ENCODE assay signal across 8 cellular contexts in the genomic region with DNA sequence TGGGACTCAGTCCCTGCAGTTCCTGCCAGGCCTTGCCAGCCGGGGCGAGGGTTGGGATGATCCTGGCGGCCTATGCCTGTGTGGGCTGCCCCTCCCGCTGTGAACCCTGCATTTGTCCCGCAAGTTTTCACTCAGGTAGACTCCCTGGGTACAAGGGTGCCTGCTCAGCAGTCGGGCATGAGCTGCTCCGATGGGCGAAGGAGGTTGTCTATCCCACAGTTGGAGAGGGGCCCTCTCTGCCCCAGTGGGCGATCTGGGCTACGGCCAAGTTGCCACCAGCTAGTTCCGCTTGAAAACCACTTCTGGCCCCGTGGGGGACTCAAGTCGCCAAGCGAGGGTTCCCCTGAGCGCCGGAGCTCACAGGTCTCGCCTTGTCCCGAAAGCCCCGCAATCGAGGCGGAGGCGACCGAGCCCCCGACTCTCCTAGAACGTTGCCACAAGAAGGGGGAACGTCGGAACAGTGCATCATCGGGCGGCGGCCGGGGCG. TPM values are rescaled to one million over a fixed set of nuclear protein-coding genes. Genes with fewer than 3 reads are reported as not detected.
DNase-seq lines count a peak whose midpoint lies in the region; ATAC-seq and TF ChIP-seq lines count a peak whose summit lies in the region.

No MANE protein-coding gene starts in this region.

- CTCF ChIA-PET in OCI-LY7 (lab: Charles Lee; ENCODE audit: unreplicated experiment), result interaction anchor here (0.5 to 2.0 kb wide), 4 partner anchors 14 to 143 kb away, joined by 3 to 7 read pairs (median 5); partner anchors contain the start of gene USP5

- H3K36me3 Mint-ChIP-seq in endodermal cell (ENCODE audit: low read depth), result peaks cover 70% of the 10 kb centered on the region
- H3K36me3 Mint-ChIP-seq in naive thymus-derived CD8-positive, alpha-beta T cell, result peaks cover 4 to 45% (median 6%) of the 10 kb centered on the region in 3 donors

- BruUV-seq in OCI-LY7 (replicated peaks; lab: Mats Ljungman, UMichigan), result no TSS peak

- POLR2A ChIA-PET in OCI-LY7 (lab: Charles Lee), result interaction anchor here (0.6 to 6.0 kb wide), 9 partner anchors 8 to 1483 kb away, joined by 3 to 60 read pairs (median 4); partner anchors contain the start of genes CDCA3, GNB3 and USP5
- POLR2A ChIA-PET in naive thymus-derived CD8-positive, alpha-beta T cell (lab: Charles Lee), result interaction anchor here (0.6 to 7.2 kb wide), 19 partner anchors 8 to 242 kb away, joined by 3 to 119 read pairs (median 5); partner anchors contain the start of genes C12orf57, C1RL, CDCA3 and EMG1

- DNase-seq in DMS53 treated with DMSO at 0.1 percent for 48 hours (lab: John Stamatoyannopoulos, UW; ENCODE audit: unreplicated experiment) (peak; percentile 60), OCI-LY7 (ENCODE audit: low spot score) (no peak), endodermal cell (no peak), NCI-H226 (no peak), SKM-1 treated with dmso at 0.1 percent for 144 hours (lab: John Stamatoyannopoulos, UW; ENCODE audit: unreplicated experiment) (no peak)
- no peak for DNase-seq in naive thymus-derived CD8-positive, alpha-beta T cell

- peak overlapping the region; percentile 100 for H3K4me2 ChIP-seq in OCI-LY7 (ENCODE audit: low read length)

- H3K36me3 ChIP-seq in OCI-LY7 (ENCODE audit: insufficient read depth, low read length) (peaks cover 81% of the 10 kb centered on the region), endodermal cell (ENCODE audit: control insufficient read depth, insufficient read depth, low read length) (peaks cover 56% of the 10 kb centered on the region)

- intact Hi-C loops in OCI-LY7 (cut with micrococcal nuclease; ENCODE audit: unreplicated experiment), result loop anchor here (1.0 to 5.0 kb wide), 2 partner anchors 15 to 225 kb away; partner anchors contain the start of genes C1R and USP5

- H2AFZ ChIP-seq in OCI-LY7 (ENCODE audit: low read length), result no peak overlapping the region

- H3K9me2 ChIP-seq in OCI-LY7 (ENCODE audit: insufficient read depth, low read length), result no peaks in the 10 kb centered on the region

- H3K27ac ChIP-seq in OCI-LY7 (ENCODE audit: low read depth, low read length, poor library complexity, severe bottlenecking) (no peak overlapping the region), endodermal cell (ENCODE audit: low read depth, low read length) (no peak overlapping the region)

- H4K20me1 ChIP-seq in OCI-LY7 (ENCODE audit: insufficient read depth, low read length), result 0 out of 2 replicates have a peak, but pooled peaks cover 8% of the 10 kb centered on the region

- H3K4me3 Mint-ChIP-seq in endodermal cell, result peak overlapping the region; percentile 95
- peak overlapping the region; percentile 83 to 95 (median 88) for H3K4me3 Mint-ChIP-seq in naive thymus-derived CD8-positive, alpha-beta T cell

- ATAC-seq in GM21723 (IDR thresholded peaks at IDR 0.05; ENCODE audit: unreplicated experiment), result peak; percentile 14
- ATAC-seq in naive thymus-derived CD8-positive, alpha-beta T cell, result peak in 1 of 2 donors; percentile 15
- no peak for ATAC-seq in HG03521 (IDR thresholded peaks at IDR 0.05; ENCODE audit: unreplicated experiment)

- H3K4me1 ChIP-seq in OCI-LY7 (ENCODE audit: insufficient read depth, low read length, poor library complexity, severe bottlenecking) (peaks cover 47% of the 10 kb centered on the region), endodermal cell (ENCODE audit: control insufficient read depth, insufficient read depth, low read length) (peaks cover 8% of the 10 kb centered on the region)

- H3K9ac ChIP-seq in endodermal cell (ENCODE audit: extremely low read depth, low read length, poor library complexity, severe bottlenecking), result peak overlapping the region; percentile 30

- 10 to 42% methylated on average over 10 to 32 of the region's 32 CpGs for WGBS in endodermal cell (ENCODE audit: insufficient coverage in 1 of 2, insufficient read length in 1 of 2), 2 experiments

- no peaks in the 10 kb centered on the region for H3K9me3 ChIP-seq in OCI-LY7 (ENCODE audit: low read length)
- no peaks in the 10 kb centered on the region for H3K9me3 ChIP-seq in endodermal cell (ENCODE audit: control insufficient read depth, low read length)

- no peak for TF ChIP-seq CTCF in OCI-LY7 (conservative IDR thresholded peaks at IDR 0.05; ENCODE audit: low read length)
- TF ChIP-seq CTCF in endodermal cell (conservative IDR thresholded peaks at IDR 0.05), result peak; percentile 13

- H3K79me2 ChIP-seq in OCI-LY7 (ENCODE audit: insufficient read depth, low read depth, low read length), result peaks cover 16% of the 10 kb centered on the region; the same call in 1 of the 2 replicates

- H3K27me3 ChIP-seq in endodermal cell (ENCODE audit: control insufficient read depth, insufficient read depth, low read length, poor library complexity, severe bottlenecking), result no peaks in the 10 kb centered on the region

- no peaks in the 10 kb centered on the region for H3K9me3 Mint-ChIP-seq in endodermal cell
- no peaks in the 10 kb centered on the region for H3K9me3 Mint-ChIP-seq in naive thymus-derived CD8-positive, alpha-beta T cell

- H3K4me3 ChIP-seq in OCI-LY7 (ENCODE audit: low read depth, low read length, poor library complexity, severe bottlenecking) (peak overlapping the region; percentile 93), endodermal cell (ENCODE audit: low read length) (peak overlapping the region; percentile 73)

- peaks cover 53% of the 10 kb centered on the region for H3K4me1 Mint-ChIP-seq in endodermal cell
- H3K4me1 Mint-ChIP-seq in naive thymus-derived CD8-positive, alpha-beta T cell, result peaks cover 29 to 57% (median 45%) of the 10 kb centered on the region in 4 donors

- peak overlapping the region; percentile 96 for H3K27ac Mint-ChIP-seq in endodermal cell
- peak overlapping the region; percentile 57 to 96 (median 88) for H3K27ac Mint-ChIP-seq in naive thymus-derived CD8-positive, alpha-beta T cell

- H3K27me3 Mint-ChIP-seq in endodermal cell (ENCODE audit: insufficient read depth), result no peaks in the 10 kb centered on the region
- no peaks in the 10 kb centered on the region for H3K27me3 Mint-ChIP-seq in naive thymus-derived CD8-positive, alpha-beta T cell

RNA-seq across cellular contexts. Expression of gene TPI1, which starts 0.4 kb away (rescaled TPM):
- total RNA-seq in OCI-LY7 (2014; rRNA removed; shearing (Covaris generic)), result 596 and 608 TPM in 2 replicates
- total RNA-seq in OCI-LY7 (2022) (519 and 801 TPM in 2 replicates), endodermal cell (1,000 to 10,000 TPM in 1 of 2 donors, 100 to 1,000 TPM in 1; 805 to 1,294 TPM)
- polyA plus RNA-seq in endodermal cell (2013, experiment 1 of 2), result 843 TPM
- polyA plus RNA-seq in endodermal cell (2013, experiment 2 of 2), result 801 TPM
- total RNA-seq in naive thymus-derived CD8-positive, alpha-beta T cell, result 100 to 1,000 TPM; 159 to 163 TPM
- 100 to 1,000 TPM; 372 to 497 (median 479) TPM for polyA plus RNA-seq in naive thymus-derived CD8-positive, alpha-beta T cell

RNA-seq across cellular contexts. Expression of gene SPSB2, which starts 6.1 kb away (rescaled TPM):
- 7.8 and 8.3 TPM in 2 replicates for total RNA-seq in OCI-LY7 (2014; rRNA removed; shearing (Covaris generic))
- 8.5 and 10.8 TPM in 2 replicates for total RNA-seq in OCI-LY7 (2022)
- 10 to 100 TPM; 34.6 to 36.5 TPM for total RNA-seq in endodermal cell
- 6.8 TPM for polyA plus RNA-seq in endodermal cell (2013, experiment 1 of 2)
- 7.6 TPM for polyA plus RNA-seq in endodermal cell (2013, experiment 2 of 2)
- total RNA-seq in naive thymus-derived CD8-positive, alpha-beta T cell, result 10 to 100 TPM; 22.0 to 23.3 TPM
- 10 to 100 TPM; 10.1 to 10.6 (median 10.2) TPM for polyA plus RNA-seq in naive thymus-derived CD8-positive, alpha-beta T cell

RNA-seq across cellular contexts. Expression of gene USP5, which starts 15.0 kb away (rescaled TPM):
- total RNA-seq in OCI-LY7 (2014; rRNA removed; shearing (Covaris generic)), result 65.9 and 70.4 TPM in 2 replicates
- total RNA-seq in OCI-LY7 (2022), result 112 and 129 TPM in 2 replicates
- 100 to 1,000 TPM; 120 to 257 TPM for total RNA-seq in endodermal cell
- 74.6 TPM for polyA plus RNA-seq in endodermal cell (2013, experiment 1 of 2)
- 74.4 TPM for polyA plus RNA-seq in endodermal cell (2013, experiment 2 of 2)
- 10 to 100 TPM; 72.7 to 78.9 TPM for total RNA-seq in naive thymus-derived CD8-positive, alpha-beta T cell
- 10 to 100 TPM; 55.3 to 69.2 (median 56.7) TPM for polyA plus RNA-seq in naive thymus-derived CD8-positive, alpha-beta T cell

RNA-seq across cellular contexts. Expression of gene CDCA3, which starts 15.9 kb away (rescaled TPM):
- 160 and 222 TPM in 2 replicates for total RNA-seq in OCI-LY7 (2014; rRNA removed; shearing (Covaris generic))
- total RNA-seq in OCI-LY7 (2022), result 151 and 161 TPM in 2 replicates
- 10 to 100 TPM; 53.1 to 63.9 TPM for total RNA-seq in endodermal cell
- polyA plus RNA-seq in endodermal cell (2013, experiment 1 of 2), result 87.9 TPM
- 84.7 TPM for polyA plus RNA-seq in endodermal cell (2013, experiment 2 of 2)
- total RNA-seq in naive thymus-derived CD8-positive, alpha-beta T cell, result 1 to 10 TPM; 2.6 to 2.7 TPM
- polyA plus RNA-seq in naive thymus-derived CD8-positive, alpha-beta T cell, result 1 to 10 TPM in 1 of 3 donors, under 1 TPM in 1, not detected in 1; 0.50 to 1.4 TPM

RNA-seq across cellular contexts. Expression of gene GNB3, which starts 26.2 kb away (rescaled TPM):
- 3.6 and 5.0 TPM in 2 replicates for total RNA-seq in OCI-LY7 (2014; rRNA removed; shearing (Covaris generic))
- total RNA-seq in OCI-LY7 (2022), result 20.4 and 23.7 TPM in 2 replicates
- total RNA-seq in endodermal cell, result 10 to 100 TPM; 10.0 to 17.1 TPM
- 13.5 TPM for polyA plus RNA-seq in endodermal cell (2013, experiment 1 of 2)
- 10.4 TPM for polyA plus RNA-seq in endodermal cell (2013, experiment 2 of 2)
- total RNA-seq in naive thymus-derived CD8-positive, alpha-beta T cell, result 1 to 10 TPM; 3.8 to 5.6 TPM
- polyA plus RNA-seq in naive thymus-derived CD8-positive, alpha-beta T cell, result not detected
